ENCODE assay signal across 1 cellular context in the genomic region with DNA sequence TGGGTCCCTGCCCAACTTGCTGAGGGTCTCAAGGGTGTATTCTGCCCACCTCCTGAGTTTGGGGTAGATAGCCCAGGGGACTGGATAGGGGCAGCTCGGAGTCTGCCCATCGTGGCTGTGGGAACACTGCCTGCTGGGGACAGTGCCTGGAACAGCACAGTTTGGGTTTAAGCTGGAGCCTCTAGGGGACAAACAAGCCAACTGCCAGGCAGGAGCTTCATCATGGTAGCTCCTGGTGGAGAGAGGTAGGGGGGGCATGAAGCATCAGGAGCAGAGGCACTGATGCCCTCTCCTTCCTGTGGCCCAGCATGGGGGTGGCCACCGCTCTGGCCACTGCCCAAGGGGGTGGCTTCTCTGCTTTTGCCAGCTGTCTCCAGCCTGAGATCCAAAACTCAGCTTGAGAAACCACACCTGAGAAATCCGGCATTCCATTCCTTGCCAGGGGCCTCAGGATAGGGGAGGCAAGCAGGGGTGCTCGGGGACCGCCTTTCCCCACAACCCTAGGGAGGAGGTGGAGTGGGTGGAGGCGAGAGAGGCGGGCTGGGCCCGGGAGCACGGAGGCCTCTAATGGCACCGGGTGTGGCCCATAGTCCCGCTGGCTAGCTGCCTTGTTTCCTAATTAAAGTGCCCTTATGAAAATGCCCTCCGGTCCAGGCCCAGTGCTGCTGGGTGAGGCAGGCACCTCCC.
TF ChIP-seq lines count a peak whose summit lies in the region.

No MANE protein-coding gene starts in this region.

TF ChIP-seq in IMR-90, 13 proteins besides CTCF, POLR2A, EP300 and RAD21:
- no peak for TF ChIP-seq SMC3 (IDR thresholded peaks at IDR 0.05; ENCODE audit: low read depth, low read length)
- TF ChIP-seq RFX5 (IDR thresholded peaks at IDR 0.05; ENCODE audit: low read depth, low read length) = no peak
- TF ChIP-seq, protein P1, sequence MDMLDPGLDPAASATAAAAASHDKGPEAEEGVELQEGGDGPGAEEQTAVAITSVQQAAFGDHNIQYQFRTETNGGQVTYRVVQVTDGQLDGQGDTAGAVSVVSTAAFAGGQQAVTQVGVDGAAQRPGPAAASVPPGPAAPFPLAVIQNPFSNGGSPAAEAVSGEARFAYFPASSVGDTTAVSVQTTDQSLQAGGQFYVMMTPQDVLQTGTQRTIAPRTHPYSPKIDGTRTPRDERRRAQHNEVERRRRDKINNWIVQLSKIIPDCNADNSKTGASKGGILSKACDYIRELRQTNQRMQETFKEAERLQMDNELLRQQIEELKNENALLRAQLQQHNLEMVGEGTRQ (IDR thresholded peaks at IDR 0.05; ENCODE audit: low read depth, low read length) = no peak
- TF ChIP-seq CHD1 (IDR thresholded peaks at IDR 0.05; ENCODE audit: low read depth, low read length) = no peak
- no peak for TF ChIP-seq RCOR1 (IDR thresholded peaks at IDR 0.05; ENCODE audit: insufficient replicate concordance, low read length)
- no peak for TF ChIP-seq FOS (IDR thresholded peaks at IDR 0.05; ENCODE audit: low read depth, low read length)
- no peak for TF ChIP-seq MXI1 (IDR thresholded peaks at IDR 0.05; ENCODE audit: borderline replicate concordance, low read depth, low read length)
- no peak for TF ChIP-seq NFE2L2 (IDR thresholded peaks at IDR 0.05; ENCODE audit: low read depth, low read length)
- TF ChIP-seq CEBPB (IDR thresholded peaks at IDR 0.05; ENCODE audit: low read depth, low read length) = no peak
- no peak for TF ChIP-seq ELK1 (IDR thresholded peaks at IDR 0.05; ENCODE audit: borderline replicate concordance, low read depth, low read length)
- no peak for TF ChIP-seq MAZ (IDR thresholded peaks at IDR 0.05; ENCODE audit: borderline replicate concordance, low read depth, low read length)
- no peak for TF ChIP-seq MAFK (IDR thresholded peaks at IDR 0.05; ENCODE audit: low read depth, low read length)
- no peak for TF ChIP-seq BHLHE40 (IDR thresholded peaks at IDR 0.05; ENCODE audit: low read depth, low read length)
